In genomic region chr1:248906741-248907661, GRCh38 we compare ENCODE assay signal across 8 cellular contexts. TPM values are rescaled to one million over a fixed set of nuclear protein-coding genes. Genes with fewer than 3 reads are reported as not detected.
DNase-seq lines count a peak whose midpoint lies in the region; ATAC-seq and TF ChIP-seq lines count a peak whose summit lies in the region.

No MANE protein-coding gene starts in this region.

- peaks cover 2% of the 10 kb centered on the region; the same call in 1 of the 2 replicates for H3K9me3 Mint-ChIP-seq in WTC11

- peaks cover 35% of the 10 kb centered on the region for H3K4me1 Mint-ChIP-seq in WTC11

- POLR2A ChIA-PET in WTC11 (lab: Charles Lee), result interaction anchor here (0.6 to 1.9 kb wide), 6 partner anchors 34 to 81 kb away, joined by 3 to 13 read pairs (median 5); partner anchors contain the start of genes ZNF672 and ZNF692

- no peaks in the 10 kb centered on the region for H3K27me3 ChIP-seq in heart right ventricle

- TF ChIP-seq CTCF in WTC11 (IDR thresholded peaks at IDR 0.05) (no peak), heart right ventricle (IDR thresholded peaks at IDR 0.05) (no peak), retinal pigment epithelial cell (conservative IDR thresholded peaks at IDR 0.05; ENCODE audit: low read depth, low read length) (no peak)

- WGBS in heart right ventricle, 2 donors, result 18 to 21% methylated on average over 19 of the region's 19 CpGs

- H3K4me1 ChIP-seq in heart right ventricle, result peaks cover 0 to 25% (median 15%) of the 10 kb centered on the region in 9 donors

- H3K27ac Mint-ChIP-seq in WTC11, result peak overlapping the region; percentile 100

- CTCF ChIA-PET in WTC11 (lab: Charles Lee), result interaction anchor here (0.6 to 1.8 kb wide), 11 partner anchors 9 to 125 kb away, joined by 3 to 24 read pairs (median 4); partner anchors contain the start of genes SH3BP5L, ZNF672 and ZNF692

- intact Hi-C loops in heart right ventricle (cut with DNase I), result loop anchor here in 3 of 10 donors (1.0 to 2.0 kb wide), 6 partner anchors 32 to 81 kb away; partner anchors contain the start of genes ZNF672 (in 2 of the 3) and ZNF692 (in 2 of the 3)

- H3K36me3 Mint-ChIP-seq in WTC11, result peaks cover 18% of the 10 kb centered on the region

- H3K9me3 ChIP-seq in heart right ventricle, result no peaks in the 10 kb centered on the region

- DNase-seq in NCI-H2107 treated with DMSO at 0.1 percent for 48 hours (lab: John Stamatoyannopoulos, UW; ENCODE audit: unreplicated experiment), result peak; percentile 13
- no peak for DNase-seq in NCI-H2107 (lab: John Stamatoyannopoulos, UW)
- no peak for DNase-seq in WTC11 (ENCODE audit: low spot score)
- no peak for DNase-seq in heart right ventricle
- DNase-seq in retinal pigment epithelial cell (ENCODE audit: low read depth), result peak; percentile 49
- no peak for DNase-seq in hippocampal formation (lab: John Stamatoyannopoulos, UW)
- DNase-seq in stimulated activated CD8-positive, alpha-beta memory T cell treated with anti-CD3 and anti-CD28 coated beads, Interleukin-4, amount 100 ng/mL, for 48 hours, result no peak

- ATAC-seq in HG02943 (IDR thresholded peaks at IDR 0.05; ENCODE audit: low read depth, unreplicated experiment), result peak; percentile 22
- ATAC-seq in WTC11, result peak; percentile 80
- ATAC-seq in heart right ventricle, result peak in 1 of 8 donors; percentile 15

- no peaks in the 10 kb centered on the region for H3K27me3 Mint-ChIP-seq in WTC11 (ENCODE audit: low read depth)

- H3K4me3 ChIP-seq in heart right ventricle (peak overlapping the region; percentile 40 to 80 (median 68)), retinal pigment epithelial cell (ENCODE audit: low read length) (peak overlapping the region; percentile 75)

- peak overlapping the region; percentile 92 for H3K4me3 Mint-ChIP-seq in WTC11

- peaks cover 0 to 7% (median 0%) of the 10 kb centered on the region in 9 donors for H3K36me3 ChIP-seq in heart right ventricle

- peak overlapping the region; percentile 81 to 95 (median 86) for H3K27ac ChIP-seq in heart right ventricle

TF ChIP-seq in WTC11, 78 proteins besides CTCF, POLR2A, EP300 and RAD21:
- TF ChIP-seq ARID4B (CRISPR knock-in tag; IDR thresholded peaks at IDR 0.05; ENCODE audit: borderline replicate concordance), result no peak
- TF ChIP-seq AFF4 (CRISPR knock-in tag; IDR thresholded peaks at IDR 0.05; ENCODE audit: borderline replicate concordance), result no peak
- TF ChIP-seq RELA (CRISPR knock-in tag; IDR thresholded peaks at IDR 0.05; ENCODE audit: borderline replicate concordance), result no peak
- no peak for TF ChIP-seq E2F4 (CRISPR knock-in tag; IDR thresholded peaks at IDR 0.05; ENCODE audit: borderline replicate concordance, low read depth)

RNA-seq across cellular contexts. Expression of gene PGBD2, which starts 1.0 kb away (rescaled TPM):
- total RNA-seq in WTC11 (2021), result 6.5 to 6.9 TPM (median 6.6 TPM) in 3 replicates
- 1 to 10 TPM; 1.3 to 3.4 (median 2.2) TPM for total RNA-seq in heart right ventricle
- 1 to 10 TPM; 1.7 to 3.0 TPM for polyA plus RNA-seq in heart right ventricle

RNA-seq across cellular contexts. Expression of gene ZNF692, which starts 48.1 kb away (rescaled TPM):
- total RNA-seq in WTC11 (2021), result 50.7 to 59.1 TPM (median 56.0 TPM) in 3 replicates
- 10 to 100 TPM in 9 of 10 donors, 1 to 10 TPM in 1; 7.1 to 26.5 (median 11.8) TPM for total RNA-seq in heart right ventricle
- polyA plus RNA-seq in heart right ventricle, result 100 to 1,000 TPM in 1 of 2 donors, 10 to 100 TPM in 1; 23.0 to 102 TPM

Comparison
In these comparisons a context has a peak if more than half of its experiments do, and no peak if none do; other contexts are left out.
1. DNase-seq: peak in NCI-H2107 treated with DMSO at 0.1 percent for 48 hours (single experiment) and retinal pigment epithelial cell (single experiment); none in NCI-H2107 (single experiment), WTC11 (single experiment), heart right ventricle (0 of 2), hippocampal formation (0 of 2) and stimulated activated CD8-positive, alpha-beta memory T cell treated with anti-CD3 and anti-CD28 coated beads, Interleukin-4, amount 100 ng/mL, for 48 hours (single experiment).